9 cellular contexts compared by ENCODE assay signal in genomic region chr15:85704021-85704420, GRCh38.
DNase-seq lines count a peak whose midpoint lies in the region; ATAC-seq, FAIRE-seq and TF ChIP-seq lines count a peak whose summit lies in the region.
"Had no signal": no experiment of that assay in that cellular context is flagged by ENCODE, and none has a peak within 500 bp of the region (broad histone marks: within the 10 kb centered on the region; RNA-seq: fewer than 3 reads in every experiment).

No MANE protein-coding gene starts in this region.

- DNase-seq in HepG2 (ENCODE audit: low spot score) (no peak), DMS79 (lab: John Stamatoyannopoulos, UW) (no peak), NCI-H128 (lab: John Stamatoyannopoulos, UW; ENCODE audit: unreplicated experiment) (no peak), dermis blood vessel endothelial cell (no peak)
- DNase-seq in activated naive CD8-positive, alpha-beta T cell treated with anti-CD3 and anti-CD28 coated beads, Interleukin-2, amount 10 ng/mL, durations not matched to agents 7 days and 5 days: no peak
- DNase-seq in naive thymus-derived CD8-positive, alpha-beta T cell: no peak
- DNase-seq: NCI-H226 had no signal

- TF ChIP-seq CTCF in liver (IDR thresholded peaks at IDR 0.05; ENCODE audit: low read depth, low read length, missing input control) (no peak), HepG2 (CRISPR knock-in tag; IDR thresholded peaks at IDR 0.05) (no peak)

- TF ChIP-seq RAD21 in liver (IDR thresholded peaks at IDR 0.05) (no peak), HepG2 (CRISPR knock-in tag; IDR thresholded peaks at IDR 0.05) (no peak)

- no peak for ATAC-seq in HepG2
- ATAC-seq in activated naive CD8-positive, alpha-beta T cell treated with anti-CD3 and anti-CD28 coated beads, Interleukin-2, amount 10 ng/mL, durations not matched to agents 7 days and 5 days (ENCODE audit: low read depth): no peak
- no peak for ATAC-seq in naive thymus-derived CD8-positive, alpha-beta T cell

- CTCF ChIA-PET in HepG2 (lab: Yijun Ruan, JAX; ENCODE audit: low intra/inter-chr PET ratio, low total read pairs): no interaction called here

- H3K9ac ChIP-seq in liver (ENCODE audit: low read depth in 1 of 2, low read length in 2 of 2) (no peak overlapping the region), HepG2 (ENCODE audit: insufficient read depth, low read depth, low read length) (no peak overlapping the region)

- H3K4me1 ChIP-seq in liver (ENCODE audit: control insufficient read depth in 4 of 4, insufficient read depth in 4 of 4, low read length in 3 of 4) (peaks cover 7 to 33% (median 20%) of the 10 kb centered on the region in 4 donors), HepG2 (ENCODE audit: insufficient read depth, low read length) (peaks cover 40% of the 10 kb centered on the region), urinary bladder (ENCODE audit: insufficient read depth) (no peaks in the 10 kb centered on the region)

- TF ChIP-seq EP300 in HepG2 (IDR thresholded peaks at IDR 0.05; ENCODE audit: low read depth in 2 of 2, low read length in 2 of 2) (no peak), HepG2 (CRISPR knock-in tag; IDR thresholded peaks at IDR 0.05; ENCODE audit: borderline replicate concordance) (no peak)

- BruUV-seq in HepG2 (replicated peaks; lab: Mats Ljungman, UMichigan): no TSS peak

- no peaks in the 10 kb centered on the region for H3K9me3 Mint-ChIP-seq in activated naive CD8-positive, alpha-beta T cell treated with anti-CD3 and anti-CD28 coated beads, Interleukin-2, amount 10 ng/mL, durations not matched to agents 7 days and 5 days
- no peaks in the 10 kb centered on the region for H3K9me3 Mint-ChIP-seq in naive thymus-derived CD8-positive, alpha-beta T cell

- TF ChIP-seq POLR2A in HepG2 (IDR thresholded peaks at IDR 0.05; ENCODE audit: insufficient read depth in 1 of 2, low read depth in 2 of 2, low read length in 2 of 2): no peak

- H3K4me2 ChIP-seq in HepG2 (ENCODE audit: low read depth, low read length): no peak overlapping the region

- WGBS in liver: 81% methylated on average over 3 of the region's 3 CpGs
- 89% methylated on average over 3 of the region's 3 CpGs for WGBS in HepG2 (ENCODE audit: low lambda C conversion rate)
- WGBS in urinary bladder: 44% methylated on average over 3 of the region's 3 CpGs

- in situ Hi-C loops in HepG2 (cut with HindIII; ENCODE audit: extremely low pct_ligation_motif_present, low pct_unique_long_range_greater_than_20kb): loop anchor here (25.0 kb wide), 1 partner anchor 417 kb away; no protein-coding TSS in a partner anchor

- no peak for FAIRE-seq in HepG2 (lab: Jason Lieb, UNC)

- intact Hi-C loops in HepG2 (cut with micrococcal nuclease; ENCODE audit: unreplicated experiment): no loop called here

- H4K20me1 ChIP-seq in HepG2 (ENCODE audit: insufficient read depth, low read length): no peaks in the 10 kb centered on the region

- peak overlapping the region; percentile 80 for H3K27ac Mint-ChIP-seq in activated naive CD8-positive, alpha-beta T cell treated with anti-CD3 and anti-CD28 coated beads, Interleukin-2, amount 10 ng/mL, durations not matched to agents 7 days and 5 days
- peak overlapping the region; percentile 79 to 100 (median 88) for H3K27ac Mint-ChIP-seq in naive thymus-derived CD8-positive, alpha-beta T cell

- H3K4me1 Mint-ChIP-seq in activated naive CD8-positive, alpha-beta T cell treated with anti-CD3 and anti-CD28 coated beads, Interleukin-2, amount 10 ng/mL, durations not matched to agents 7 days and 5 days: peaks cover 61% of the 10 kb centered on the region
- peaks cover 36 to 94% (median 84%) of the 10 kb centered on the region in 4 donors for H3K4me1 Mint-ChIP-seq in naive thymus-derived CD8-positive, alpha-beta T cell

- H3K4me3 ChIP-seq in liver (ENCODE audit: low read depth in 1 of 3, low read length in 3 of 3): no peak overlapping the region
- H3K4me3 ChIP-seq in HepG2 (replicated peaks in 1 of 3; ENCODE audit: insufficient read depth in 1 of 3, low read depth in 2 of 3, low read length in 3 of 3): no peak overlapping the region
- no peak overlapping the region for H3K4me3 ChIP-seq in urinary bladder (ENCODE audit: low read depth, low read length)

- peaks cover 17% of the 10 kb centered on the region for H3K36me3 Mint-ChIP-seq in activated naive CD8-positive, alpha-beta T cell treated with anti-CD3 and anti-CD28 coated beads, Interleukin-2, amount 10 ng/mL, durations not matched to agents 7 days and 5 days
- peaks cover 0 to 50% (median 13%) of the 10 kb centered on the region in 3 donors for H3K36me3 Mint-ChIP-seq in naive thymus-derived CD8-positive, alpha-beta T cell

- H3K4me3 Mint-ChIP-seq in activated naive CD8-positive, alpha-beta T cell treated with anti-CD3 and anti-CD28 coated beads, Interleukin-2, amount 10 ng/mL, durations not matched to agents 7 days and 5 days: peak overlapping the region; percentile 64
- H3K4me3 Mint-ChIP-seq in naive thymus-derived CD8-positive, alpha-beta T cell: peak overlapping the region in 9 of 10 donors; percentile 38 to 75 (median 62)

- H3K27me3 Mint-ChIP-seq in activated naive CD8-positive, alpha-beta T cell treated with anti-CD3 and anti-CD28 coated beads, Interleukin-2, amount 10 ng/mL, durations not matched to agents 7 days and 5 days: no peaks in the 10 kb centered on the region
- no peaks in the 10 kb centered on the region for H3K27me3 Mint-ChIP-seq in naive thymus-derived CD8-positive, alpha-beta T cell

- H3K27ac ChIP-seq in liver (ENCODE audit: low read depth in 1 of 2, low read length in 2 of 2) (peak overlapping the region; percentile 3 to 54), HepG2 (ENCODE audit: extremely low read length, insufficient read depth, low read length) (no peak overlapping the region), urinary bladder (ENCODE audit: low read depth) (peak overlapping the region; percentile 79)

- H3K9me3 ChIP-seq in liver (ENCODE audit: control insufficient read depth in 4 of 4, low read length in 3 of 4) (no peaks in the 10 kb centered on the region), HepG2 (ENCODE audit: low read length) (no peaks in the 10 kb centered on the region)

- POLR2A ChIA-PET in HepG2 (lab: Yijun Ruan, JAX): no interaction called here
- POLR2A ChIA-PET in activated naive CD8-positive, alpha-beta T cell treated with anti-CD3 and anti-CD28 coated beads, Interleukin-2, amount 10 ng/mL, durations not matched to agents 7 days and 5 days (lab: Charles Lee): interaction anchor here (6.8 kb wide), 1 partner anchor 12 kb away, joined by 101 read pairs; no protein-coding TSS in a partner anchor
- POLR2A ChIA-PET in naive thymus-derived CD8-positive, alpha-beta T cell (lab: Charles Lee): interaction anchor here (0.7 to 8.4 kb wide), 3 partner anchors 9 to 17 kb away, joined by 3 to 54 read pairs (median 3); no protein-coding TSS in a partner anchor

- peaks cover 0 to 5% (median 2%) of the 10 kb centered on the region in 4 donors for H3K36me3 ChIP-seq in liver (ENCODE audit: control insufficient read depth in 4 of 4, insufficient read depth in 3 of 4, low read depth in 1 of 4, low read length in 3 of 4)
- no peaks in the 10 kb centered on the region; a peak in 1 of 5 replicates for H3K36me3 ChIP-seq in HepG2 (replicated peaks in 1 of 2; ENCODE audit: control insufficient read depth in 1 of 2, insufficient read depth in 2 of 2, low read length in 2 of 2)
- no peaks in the 10 kb centered on the region for H3K36me3 ChIP-seq in urinary bladder (ENCODE audit: insufficient read depth)

- H3K27me3 ChIP-seq in liver (ENCODE audit: control insufficient read depth in 4 of 4, insufficient read depth in 4 of 4, low read length in 3 of 4) (no peaks in the 10 kb centered on the region), HepG2 (ENCODE audit: control insufficient read depth in 1 of 2, insufficient read depth in 2 of 2, low read length in 2 of 2) (no peaks in the 10 kb centered on the region)

- H3K79me2 ChIP-seq in HepG2 (ENCODE audit: insufficient read depth, low read length): no peaks in the 10 kb centered on the region

- no peak overlapping the region for H2AFZ ChIP-seq in HepG2 (ENCODE audit: low read length)

TF ChIP-seq in liver, 16 proteins besides CTCF, POLR2A, EP300 and RAD21 (continues in another document):
- no peak for TF ChIP-seq SP1 (IDR thresholded peaks at IDR 0.05)
- TF ChIP-seq HNF4G (IDR thresholded peaks at IDR 0.05): no peak
- TF ChIP-seq NR2F2 (IDR thresholded peaks at IDR 0.05): no peak
- no peak for TF ChIP-seq JUND (IDR thresholded peaks at IDR 0.05)
- TF ChIP-seq RXRA (IDR thresholded peaks at IDR 0.05): no peak
- TF ChIP-seq FOXA1 (IDR thresholded peaks at IDR 0.05): no peak
- no peak for TF ChIP-seq TAF1 (conservative IDR thresholded peaks at IDR 0.05)

TF ChIP-seq in HepG2, 621 proteins besides CTCF, POLR2A, EP300 and RAD21:
- no peak for TF ChIP-seq ZFP82 (CRISPR knock-in tag; IDR thresholded peaks at IDR 0.05; ENCODE audit: borderline replicate concordance)
- no peak for TF ChIP-seq ZNF83 (CRISPR knock-in tag; IDR thresholded peaks at IDR 0.05; ENCODE audit: borderline replicate concordance)
- TF ChIP-seq ZNF280B (CRISPR knock-in tag; IDR thresholded peaks at IDR 0.05; ENCODE audit: borderline replicate concordance): no peak
TF ChIP-seq in HepG2: peak in this region for 0.
